ENCODE assay signal across 1 cellular context in the genomic region with DNA sequence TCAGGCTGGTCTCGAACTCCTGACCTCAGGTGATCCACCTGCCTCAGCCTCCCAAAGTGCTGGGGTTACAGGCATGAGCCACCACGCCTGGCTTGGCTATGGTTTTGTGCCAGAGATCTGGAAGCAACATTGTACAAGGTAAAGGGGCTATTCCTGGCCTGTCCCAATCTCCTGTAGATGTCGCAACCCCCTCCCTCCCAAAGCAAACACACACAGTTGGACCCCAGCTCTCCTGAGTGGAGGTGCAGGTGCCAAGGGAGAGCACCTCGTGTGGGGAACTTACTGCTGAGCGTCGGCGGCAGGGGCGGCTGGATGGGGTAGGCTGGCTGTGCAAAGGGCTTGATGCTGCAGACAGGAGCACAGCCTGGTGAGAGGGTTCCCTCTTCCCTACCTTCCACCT.
TF ChIP-seq lines count a peak whose summit lies in the region.

No MANE protein-coding gene starts in this region.

TF ChIP-seq in HepG2, 621 proteins besides CTCF, POLR2A, EP300 and RAD21 (continued from another document and continues in another):
- TF ChIP-seq IKZF4 (CRISPR knock-in tag; IDR thresholded peaks at IDR 0.05; ENCODE audit: borderline replicate concordance, low read depth, not compliant biosample characterization) (no peak), ZBTB7B (CRISPR knock-in tag; IDR thresholded peaks at IDR 0.05) (no peak), TEAD2 (CRISPR knock-in tag; IDR thresholded peaks at IDR 0.05) (no peak), ZSCAN21 (CRISPR knock-in tag; IDR thresholded peaks at IDR 0.05; ENCODE audit: borderline replicate concordance) (no peak), CCDC6 (CRISPR knock-in tag; IDR thresholded peaks at IDR 0.05) (no peak), KLF9 (CRISPR knock-in tag; IDR thresholded peaks at IDR 0.05; ENCODE audit: low read depth) (no peak), MAFG (CRISPR knock-in tag; IDR thresholded peaks at IDR 0.05) (no peak), ZFY (CRISPR knock-in tag; IDR thresholded peaks at IDR 0.05) (no peak), LCORL (IDR thresholded peaks at IDR 0.05) (no peak), LCORL (CRISPR knock-in tag; IDR thresholded peaks at IDR 0.05) (0 out of 2 replicates have a peak, but pooled peaks have one; percentile 15), NFIB (CRISPR knock-in tag; IDR thresholded peaks at IDR 0.05; ENCODE audit: borderline replicate concordance) (peak; percentile 69; the same call in 1 of the 2 replicates), GTF3A (CRISPR knock-in tag; conservative IDR thresholded peaks at IDR 0.05) (no peak), PAF1 (CRISPR knock-in tag; IDR thresholded peaks at IDR 0.05) (0 out of 2 replicates have a peak, but pooled peaks have one; percentile 62), ZNF766 (CRISPR knock-in tag; IDR thresholded peaks at IDR 0.05; ENCODE audit: borderline replicate concordance) (no peak), KDM3A (CRISPR knock-in tag; IDR thresholded peaks at IDR 0.05; ENCODE audit: low read depth) (no peak), ZFP36L2 (CRISPR knock-in tag; IDR thresholded peaks at IDR 0.05) (no peak), MED1 (CRISPR knock-in tag; IDR thresholded peaks at IDR 0.05) (no peak), HDAC1 (CRISPR knock-in tag; IDR thresholded peaks at IDR 0.05) (no peak), KAT7 (CRISPR knock-in tag; IDR thresholded peaks at IDR 0.05; ENCODE audit: borderline replicate concordance) (no peak), CEBPB (IDR thresholded peaks at IDR 0.05; ENCODE audit: borderline replicate concordance, low read depth, low read length) (peak; percentile 93), NR2F6 (IDR thresholded peaks at IDR 0.05) (no peak), NR2F6 (CRISPR knock-in tag; IDR thresholded peaks at IDR 0.05) (no peak), AHR (CRISPR knock-in tag; IDR thresholded peaks at IDR 0.05) (no peak)
- TF ChIP-seq, protein P1, sequence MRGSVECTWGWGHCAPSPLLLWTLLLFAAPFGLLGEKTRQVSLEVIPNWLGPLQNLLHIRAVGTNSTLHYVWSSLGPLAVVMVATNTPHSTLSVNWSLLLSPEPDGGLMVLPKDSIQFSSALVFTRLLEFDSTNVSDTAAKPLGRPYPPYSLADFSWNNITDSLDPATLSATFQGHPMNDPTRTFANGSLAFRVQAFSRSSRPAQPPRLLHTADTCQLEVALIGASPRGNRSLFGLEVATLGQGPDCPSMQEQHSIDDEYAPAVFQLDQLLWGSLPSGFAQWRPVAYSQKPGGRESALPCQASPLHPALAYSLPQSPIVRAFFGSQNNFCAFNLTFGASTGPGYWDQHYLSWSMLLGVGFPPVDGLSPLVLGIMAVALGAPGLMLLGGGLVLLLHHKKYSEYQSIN (CRISPR knock-in tag; IDR thresholded peaks at IDR 0.05; ENCODE audit: borderline replicate concordance) = no peak
- TF ChIP-seq, protein P2, sequence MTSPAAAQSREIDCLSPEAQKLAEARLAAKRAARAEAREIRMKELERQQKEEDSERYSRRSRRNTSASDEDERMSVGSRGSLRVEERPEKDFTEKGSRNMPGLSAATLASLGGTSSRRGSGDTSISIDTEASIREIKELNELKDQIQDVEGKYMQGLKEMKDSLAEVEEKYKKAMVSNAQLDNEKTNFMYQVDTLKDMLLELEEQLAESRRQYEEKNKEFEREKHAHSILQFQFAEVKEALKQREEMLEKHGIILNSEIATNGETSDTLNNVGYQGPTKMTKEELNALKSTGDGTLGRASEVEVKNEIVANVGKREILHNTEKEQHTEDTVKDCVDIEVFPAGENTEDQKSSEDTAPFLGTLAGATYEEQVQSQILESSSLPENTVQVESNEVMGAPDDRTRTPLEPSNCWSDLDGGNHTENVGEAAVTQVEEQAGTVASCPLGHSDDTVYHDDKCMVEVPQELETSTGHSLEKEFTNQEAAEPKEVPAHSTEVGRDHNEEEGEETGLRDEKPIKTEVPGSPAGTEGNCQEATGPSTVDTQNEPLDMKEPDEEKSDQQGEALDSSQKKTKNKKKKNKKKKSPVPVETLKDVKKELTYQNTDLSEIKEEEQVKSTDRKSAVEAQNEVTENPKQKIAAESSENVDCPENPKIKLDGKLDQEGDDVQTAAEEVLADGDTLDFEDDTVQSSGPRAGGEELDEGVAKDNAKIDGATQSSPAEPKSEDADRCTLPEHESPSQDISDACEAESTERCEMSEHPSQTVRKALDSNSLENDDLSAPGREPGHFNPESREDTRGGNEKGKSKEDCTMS (CRISPR knock-in tag; conservative IDR thresholded peaks at IDR 0.05) = no peak
- TF ChIP-seq, protein P3, sequence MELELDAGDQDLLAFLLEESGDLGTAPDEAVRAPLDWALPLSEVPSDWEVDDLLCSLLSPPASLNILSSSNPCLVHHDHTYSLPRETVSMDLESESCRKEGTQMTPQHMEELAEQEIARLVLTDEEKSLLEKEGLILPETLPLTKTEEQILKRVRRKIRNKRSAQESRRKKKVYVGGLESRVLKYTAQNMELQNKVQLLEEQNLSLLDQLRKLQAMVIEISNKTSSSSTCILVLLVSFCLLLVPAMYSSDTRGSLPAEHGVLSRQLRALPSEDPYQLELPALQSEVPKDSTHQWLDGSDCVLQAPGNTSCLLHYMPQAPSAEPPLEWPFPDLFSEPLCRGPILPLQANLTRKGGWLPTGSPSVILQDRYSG (CRISPR knock-in tag; IDR thresholded peaks at IDR 0.05) = no peak
- TF ChIP-seq, protein P4, sequence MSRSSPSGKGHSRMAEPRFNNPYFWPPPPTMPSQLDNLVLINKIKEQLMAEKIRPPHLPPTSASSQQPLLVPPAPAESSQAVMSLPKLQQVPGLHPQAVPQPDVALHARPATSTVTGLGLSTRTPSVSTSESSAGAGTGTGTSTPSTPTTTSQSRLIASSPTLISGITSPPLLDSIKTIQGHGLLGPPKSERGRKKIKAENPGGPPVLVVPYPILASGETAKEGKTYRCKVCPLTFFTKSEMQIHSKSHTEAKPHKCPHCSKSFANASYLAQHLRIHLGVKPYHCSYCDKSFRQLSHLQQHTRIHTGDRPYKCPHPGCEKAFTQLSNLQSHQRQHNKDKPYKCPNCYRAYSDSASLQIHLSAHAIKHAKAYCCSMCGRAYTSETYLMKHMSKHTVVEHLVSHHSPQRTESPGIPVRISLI (CRISPR knock-in tag; IDR thresholded peaks at IDR 0.05; ENCODE audit: borderline replicate concordance) = no peak
- TF ChIP-seq, protein P5, sequence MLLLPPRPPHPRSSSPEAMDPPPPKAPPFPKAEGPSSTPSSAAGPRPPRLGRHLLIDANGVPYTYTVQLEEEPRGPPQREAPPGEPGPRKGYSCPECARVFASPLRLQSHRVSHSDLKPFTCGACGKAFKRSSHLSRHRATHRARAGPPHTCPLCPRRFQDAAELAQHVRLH (CRISPR knock-in tag; IDR thresholded peaks at IDR 0.05; ENCODE audit: borderline replicate concordance, low read depth) = no peak
- TF ChIP-seq, protein P6, sequence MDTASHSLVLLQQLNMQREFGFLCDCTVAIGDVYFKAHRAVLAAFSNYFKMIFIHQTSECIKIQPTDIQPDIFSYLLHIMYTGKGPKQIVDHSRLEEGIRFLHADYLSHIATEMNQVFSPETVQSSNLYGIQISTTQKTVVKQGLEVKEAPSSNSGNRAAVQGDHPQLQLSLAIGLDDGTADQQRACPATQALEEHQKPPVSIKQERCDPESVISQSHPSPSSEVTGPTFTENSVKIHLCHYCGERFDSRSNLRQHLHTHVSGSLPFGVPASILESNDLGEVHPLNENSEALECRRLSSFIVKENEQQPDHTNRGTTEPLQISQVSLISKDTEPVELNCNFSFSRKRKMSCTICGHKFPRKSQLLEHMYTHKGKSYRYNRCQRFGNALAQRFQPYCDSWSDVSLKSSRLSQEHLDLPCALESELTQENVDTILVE (CRISPR knock-in tag; IDR thresholded peaks at IDR 0.05) = no peak
- TF ChIP-seq, protein P7, sequence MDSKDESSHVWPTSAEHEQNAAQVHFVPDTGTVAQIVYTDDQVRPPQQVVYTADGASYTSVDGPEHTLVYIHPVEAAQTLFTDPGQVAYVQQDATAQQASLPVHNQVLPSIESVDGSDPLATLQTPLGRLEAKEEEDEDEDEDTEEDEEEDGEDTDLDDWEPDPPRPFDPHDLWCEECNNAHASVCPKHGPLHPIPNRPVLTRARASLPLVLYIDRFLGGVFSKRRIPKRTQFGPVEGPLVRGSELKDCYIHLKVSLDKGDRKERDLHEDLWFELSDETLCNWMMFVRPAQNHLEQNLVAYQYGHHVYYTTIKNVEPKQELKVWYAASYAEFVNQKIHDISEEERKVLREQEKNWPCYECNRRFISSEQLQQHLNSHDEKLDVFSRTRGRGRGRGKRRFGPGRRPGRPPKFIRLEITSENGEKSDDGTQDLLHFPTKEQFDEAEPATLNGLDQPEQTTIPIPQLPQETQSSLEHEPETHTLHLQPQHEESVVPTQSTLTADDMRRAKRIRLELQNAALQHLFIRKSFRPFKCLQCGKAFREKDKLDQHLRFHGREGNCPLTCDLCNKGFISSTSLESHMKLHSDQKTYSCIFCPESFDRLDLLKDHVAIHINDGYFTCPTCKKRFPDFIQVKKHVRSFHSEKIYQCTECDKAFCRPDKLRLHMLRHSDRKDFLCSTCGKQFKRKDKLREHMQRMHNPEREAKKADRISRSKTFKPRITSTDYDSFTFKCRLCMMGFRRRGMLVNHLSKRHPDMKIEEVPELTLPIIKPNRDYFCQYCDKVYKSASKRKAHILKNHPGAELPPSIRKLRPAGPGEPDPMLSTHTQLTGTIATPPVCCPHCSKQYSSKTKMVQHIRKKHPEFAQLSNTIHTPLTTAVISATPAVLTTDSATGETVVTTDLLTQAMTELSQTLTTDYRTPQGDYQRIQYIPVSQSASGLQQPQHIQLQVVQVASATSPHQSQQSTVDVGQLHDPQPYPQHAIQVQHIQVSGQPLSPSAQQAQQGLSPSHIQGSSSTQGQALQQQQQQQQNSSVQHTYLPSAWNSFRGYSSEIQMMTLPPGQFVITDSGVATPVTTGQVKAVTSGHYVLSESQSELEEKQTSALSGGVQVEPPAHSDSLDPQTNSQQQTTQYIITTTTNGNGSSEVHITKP (CRISPR knock-in tag; IDR thresholded peaks at IDR 0.05; ENCODE audit: low read depth) = no peak
- TF ChIP-seq, protein P8, sequence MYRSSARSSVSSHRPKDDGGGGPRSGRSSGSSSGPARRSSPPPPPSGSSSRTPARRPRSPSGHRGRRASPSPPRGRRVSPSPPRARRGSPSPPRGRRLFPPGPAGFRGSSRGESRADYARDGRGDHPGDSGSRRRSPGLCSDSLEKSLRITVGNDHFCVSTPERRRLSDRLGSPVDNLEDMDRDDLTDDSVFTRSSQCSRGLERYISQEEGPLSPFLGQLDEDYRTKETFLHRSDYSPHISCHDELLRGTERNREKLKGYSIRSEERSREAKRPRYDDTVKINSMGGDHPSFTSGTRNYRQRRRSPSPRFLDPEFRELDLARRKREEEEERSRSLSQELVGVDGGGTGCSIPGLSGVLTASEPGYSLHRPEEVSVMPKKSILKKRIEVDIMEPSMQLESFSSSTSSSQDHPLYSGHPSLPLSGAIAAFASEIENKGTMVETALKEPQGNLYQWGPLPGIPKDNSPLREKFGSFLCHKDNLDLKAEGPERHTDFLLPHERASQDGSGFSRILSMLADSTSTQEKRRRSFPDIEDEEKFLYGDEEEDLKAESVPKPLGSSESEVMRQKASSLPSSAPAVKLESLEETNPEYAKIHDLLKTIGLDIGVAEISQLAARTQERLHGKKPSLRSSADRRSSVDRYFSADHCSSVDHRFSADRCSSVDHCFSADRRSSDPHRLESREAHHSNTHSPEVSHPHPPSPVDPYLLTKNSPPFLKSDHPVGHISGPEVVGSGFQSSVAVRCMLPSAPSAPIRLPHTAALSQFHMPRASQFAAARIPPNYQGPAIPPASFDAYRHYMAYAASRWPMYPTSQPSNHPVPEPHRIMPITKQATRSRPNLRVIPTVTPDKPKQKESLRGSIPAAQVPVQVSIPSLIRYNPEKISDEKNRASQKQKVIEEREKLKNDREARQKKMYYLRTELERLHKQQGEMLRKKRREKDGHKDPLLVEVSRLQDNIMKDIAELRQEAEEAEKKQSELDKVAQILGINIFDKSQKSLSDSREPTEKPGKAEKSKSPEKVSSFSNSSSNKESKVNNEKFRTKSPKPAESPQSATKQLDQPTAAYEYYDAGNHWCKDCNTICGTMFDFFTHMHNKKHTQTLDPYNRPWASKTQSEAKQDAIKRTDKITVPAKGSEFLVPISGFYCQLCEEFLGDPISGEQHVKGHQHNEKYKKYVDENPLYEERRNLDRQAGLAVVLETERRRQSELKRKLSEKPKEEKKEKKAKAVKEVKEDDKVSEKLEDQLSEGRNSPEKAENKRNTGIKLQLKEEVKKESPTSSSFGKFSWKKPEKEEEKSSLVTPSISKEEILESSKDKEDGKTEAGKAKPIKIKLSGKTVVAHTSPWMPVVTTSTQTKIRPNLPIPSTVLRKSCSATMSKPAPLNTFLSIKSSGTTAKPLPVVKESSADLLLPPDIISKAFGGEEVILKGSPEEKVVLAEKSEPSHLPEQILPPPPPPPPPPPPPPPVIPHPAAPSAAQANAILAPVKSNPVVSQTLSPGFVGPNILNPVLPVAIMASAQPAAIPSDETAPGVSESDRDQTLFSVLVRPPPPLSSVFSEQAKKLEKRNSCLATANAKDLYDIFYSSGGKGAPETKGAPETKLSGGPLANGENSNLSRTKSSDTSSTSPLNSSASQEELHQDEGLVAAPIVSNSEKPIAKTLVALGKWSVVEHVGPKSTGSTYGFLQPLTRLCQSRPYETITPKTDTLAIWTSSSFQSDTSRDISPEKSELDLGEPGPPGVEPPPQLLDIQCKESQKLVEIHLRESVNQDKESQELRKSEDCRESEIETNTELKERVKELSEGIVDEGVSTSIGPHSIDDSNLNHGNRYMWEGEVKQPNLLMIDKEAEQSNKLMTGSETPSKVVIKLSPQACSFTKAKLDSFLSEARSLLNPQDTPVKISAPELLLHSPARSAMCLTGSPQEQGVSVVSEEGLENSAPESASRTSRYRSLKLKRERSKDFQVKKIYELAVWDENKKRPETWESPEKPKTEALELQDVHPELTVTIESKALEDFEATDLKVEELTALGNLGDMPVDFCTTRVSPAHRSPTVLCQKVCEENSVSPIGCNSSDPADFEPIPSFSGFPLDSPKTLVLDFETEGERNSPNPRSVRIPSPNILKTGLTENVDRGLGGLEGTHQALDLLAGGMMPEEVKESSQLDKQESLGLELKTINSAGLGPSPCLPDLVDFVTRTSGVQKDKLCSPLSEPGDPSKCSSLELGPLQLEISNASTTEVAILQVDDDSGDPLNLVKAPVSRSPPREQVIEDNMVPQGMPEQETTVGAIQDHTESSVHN (CRISPR knock-in tag; IDR thresholded peaks at IDR 0.05) = no peak
- TF ChIP-seq, protein P9, sequence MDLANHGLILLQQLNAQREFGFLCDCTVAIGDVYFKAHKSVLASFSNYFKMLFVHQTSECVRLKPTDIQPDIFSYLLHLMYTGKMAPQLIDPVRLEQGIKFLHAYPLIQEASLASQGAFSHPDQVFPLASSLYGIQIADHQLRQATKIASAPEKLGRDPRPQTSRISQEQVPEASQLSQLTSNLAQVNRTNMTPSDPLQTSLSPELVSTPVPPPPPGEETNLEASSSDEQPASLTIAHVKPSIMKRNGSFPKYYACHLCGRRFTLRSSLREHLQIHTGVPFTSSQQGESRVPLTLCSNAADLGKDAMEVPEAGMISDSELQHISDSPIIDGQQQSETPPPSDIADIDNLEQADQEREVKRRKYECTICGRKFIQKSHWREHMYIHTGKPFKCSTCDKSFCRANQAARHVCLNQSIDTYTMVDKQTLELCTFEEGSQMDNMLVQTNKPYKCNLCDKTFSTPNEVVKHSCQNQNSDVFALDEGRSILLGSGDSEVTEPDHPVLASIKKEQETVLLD (CRISPR knock-in tag; IDR thresholded peaks at IDR 0.05; ENCODE audit: low read depth) = no peak
- TF ChIP-seq, protein P10, sequence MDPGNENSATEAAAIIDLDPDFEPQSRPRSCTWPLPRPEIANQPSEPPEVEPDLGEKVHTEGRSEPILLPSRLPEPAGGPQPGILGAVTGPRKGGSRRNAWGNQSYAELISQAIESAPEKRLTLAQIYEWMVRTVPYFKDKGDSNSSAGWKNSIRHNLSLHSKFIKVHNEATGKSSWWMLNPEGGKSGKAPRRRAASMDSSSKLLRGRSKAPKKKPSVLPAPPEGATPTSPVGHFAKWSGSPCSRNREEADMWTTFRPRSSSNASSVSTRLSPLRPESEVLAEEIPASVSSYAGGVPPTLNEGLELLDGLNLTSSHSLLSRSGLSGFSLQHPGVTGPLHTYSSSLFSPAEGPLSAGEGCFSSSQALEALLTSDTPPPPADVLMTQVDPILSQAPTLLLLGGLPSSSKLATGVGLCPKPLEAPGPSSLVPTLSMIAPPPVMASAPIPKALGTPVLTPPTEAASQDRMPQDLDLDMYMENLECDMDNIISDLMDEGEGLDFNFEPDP (CRISPR knock-in tag; conservative IDR thresholded peaks at IDR 0.05) = 0 out of 2 replicates have a peak, but pooled peaks have one; percentile 66
